ENCODE assay signal across 8 cellular contexts in genomic region chr3:97764186-97765055, GRCh38. TPM values are rescaled to one million over a fixed set of nuclear protein-coding genes. Genes with fewer than 3 reads are reported as not detected.
DNase-seq lines count a peak whose midpoint lies in the region; ATAC-seq and TF ChIP-seq lines count a peak whose summit lies in the region.

A gene with protein sequence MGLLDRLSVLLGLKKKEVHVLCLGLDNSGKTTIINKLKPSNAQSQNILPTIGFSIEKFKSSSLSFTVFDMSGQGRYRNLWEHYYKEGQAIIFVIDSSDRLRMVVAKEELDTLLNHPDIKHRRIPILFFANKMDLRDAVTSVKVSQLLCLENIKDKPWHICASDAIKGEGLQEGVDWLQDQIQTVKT (plus strand): TSS chr3:97764758. CDS start chr3:97768108, 3,350 bp downstream.

- CTCF ChIA-PET in IMR-90 (lab: Yijun Ruan, JAX) = no interaction called here

- intact Hi-C loops in IMR-90 (cut with micrococcal nuclease) = no loop called here

- no peak within 1 kb of the TSS for H2AK5ac ChIP-seq in IMR-90 (ENCODE audit: low read depth, low read length)

- H3K79me1 ChIP-seq in IMR-90 (ENCODE audit: low read depth in 1 of 2, low read length in 2 of 2) = peaks cover 9 to 23% of the 10 kb centered on the region in 2 experiments; a peak in 3 of 4 replicates

- peak within 1 kb of the TSS; percentile 96 for H3K14ac ChIP-seq in IMR-90 (replicated peaks; ENCODE audit: low read depth, low read length)

- no peak within 1 kb of the TSS for H2BK20ac ChIP-seq in IMR-90 (ENCODE audit: low read depth, low read length)

- TF ChIP-seq POLR2A in IMR-90 (IDR thresholded peaks at IDR 0.05; ENCODE audit: low read depth, low read length) = no peak
- peak; percentile 55 for TF ChIP-seq POLR2A in erythroblast (IDR thresholded peaks at IDR 0.05; ENCODE audit: low read length)

- H4K8ac ChIP-seq in IMR-90 (ENCODE audit: low read depth in 2 of 2, low read length in 2 of 2) = peak within 1 kb of the TSS; percentile 71 to 98

- H2BK120ac ChIP-seq in IMR-90 (ENCODE audit: low read depth, low read length) = peak within 1 kb of the TSS; percentile 89

- H3K9me3 ChIP-seq in IMR-90 (ENCODE audit: control insufficient read depth, insufficient read depth, low read length) (no peaks in the 10 kb centered on the region), mucosa of rectum (ENCODE audit: control insufficient read depth in 2 of 2, low read length in 2 of 2) (no peaks in the 10 kb centered on the region)

- peak; percentile 95 for ATAC-seq in GM21529 (IDR thresholded peaks at IDR 0.05; ENCODE audit: unreplicated experiment)
- ATAC-seq in IMR-90 (ENCODE audit: low read depth) = peak; percentile 97

- TF ChIP-seq CTCF in IMR-90 (conservative IDR thresholded peaks at IDR 0.05; ENCODE audit: low read depth, low read length) = no peak

- peak within 1 kb of the TSS; percentile 80 for H3K4ac ChIP-seq in IMR-90 (ENCODE audit: low read depth, low read length)

- H3K4me1 ChIP-seq in IMR-90 (ENCODE audit: control insufficient read depth, insufficient read depth, low read length) (no peaks in the 10 kb centered on the region), mucosa of rectum (ENCODE audit: control insufficient read depth in 2 of 2, insufficient read depth in 2 of 2, low read length in 2 of 2) (no peaks in the 10 kb centered on the region)

- BruUV-seq in IMR-90 (replicated peaks; lab: Mats Ljungman, UMichigan) = no TSS peak

- dilution Hi-C loops in IMR-90 (cut with HindIII; ENCODE audit: low sequenced_read_pairs, unreplicated experiment) = no loop called here

- H3K4me3 ChIP-seq in IMR-90 (ENCODE audit: insufficient read depth, low read depth, low read length) (peak within 1 kb of the TSS; percentile 65), mucosa of rectum (ENCODE audit: low read length in 2 of 2) (peak within 1 kb of the TSS; percentile 96 to 97)

- H3K4me2 ChIP-seq in IMR-90 (ENCODE audit: low read depth, low read length) = peak within 1 kb of the TSS; percentile 84

- H3K27me3 ChIP-seq in IMR-90 (ENCODE audit: control insufficient read depth, insufficient read depth, low read length) = no peaks in the 10 kb centered on the region
- H3K27me3 ChIP-seq in mucosa of rectum (ENCODE audit: control insufficient read depth in 2 of 2, insufficient read depth in 2 of 2, low read length in 2 of 2) = no peaks in the 10 kb centered on the region

- peak within 1 kb of the TSS; percentile 87 for H3K23ac ChIP-seq in IMR-90 (ENCODE audit: low read depth, low read length)

- peak within 1 kb of the TSS; percentile 23; the same call in 1 of the 2 replicates for H3K18ac ChIP-seq in IMR-90 (ENCODE audit: low read depth, low read length)

- POLR2A ChIA-PET in IMR-90 (lab: Charles Lee; ENCODE audit: unreplicated experiment) = interaction anchor here (1.0 kb wide), 1 partner anchor 13 kb away, joined by 4 read pairs; no protein-coding TSS in a partner anchor

- WGBS in IMR-90 (ENCODE audit: extremely low coverage in 2 of 2, insufficient read length in 1 of 2), 2 experiments = 1% methylated on average over 29 of the region's 52 CpGs; no CpG with 5 or more reads in 1 of the 2 experiments

- H3K9me1 ChIP-seq in IMR-90 (ENCODE audit: insufficient read depth, low read length) = no peaks in the 10 kb centered on the region

- no peaks in the 10 kb centered on the region for H4K20me1 ChIP-seq in IMR-90 (ENCODE audit: insufficient read depth, low read length)

- H3K9ac ChIP-seq in IMR-90 (ENCODE audit: low read depth, low read length) = peak within 1 kb of the TSS; percentile 72
- peak within 1 kb of the TSS; percentile 24 to 76 for H3K9ac ChIP-seq in mucosa of rectum (ENCODE audit: low read depth in 1 of 2, low read length in 2 of 2)

- DNase-seq in DMS153 treated with DMSO at 0.1 percent for 48 hours (lab: John Stamatoyannopoulos, UW; ENCODE audit: unreplicated experiment) (peak; percentile 89), IMR-90 (peak; percentile 86), OCI-M1 (lab: John Stamatoyannopoulos, UW) (peak; percentile 93), activated T-cell treated with anti-CD3 and anti-CD28 coated beads for 48 hours (ENCODE audit: low read depth) (peak; percentile 62), erythroblast (lab: John Stamatoyannopoulos, UW) (peak; percentile 82 to 87)
- DNase-seq in stimulated activated CD8-positive, alpha-beta memory T cell treated with anti-CD3 and anti-CD28 coated beads, Interleukin-4, amount 100 ng/mL, for 4 hours (ENCODE audit: low read depth in 2 of 2, low spot score in 1 of 2) = peak; percentile 50 to 51

- in situ Hi-C loops in IMR-90 (cut with MboI; ENCODE audit: low sequenced_read_pairs) = no loop called here

- H4K91ac ChIP-seq in IMR-90 (ENCODE audit: insufficient read depth, low read depth, low read length) = peak within 1 kb of the TSS; percentile 71

- no peak for TF ChIP-seq RAD21 in IMR-90 (IDR thresholded peaks at IDR 0.05; ENCODE audit: low read length)

- peak within 1 kb of the TSS; percentile 83 for H3K27ac ChIP-seq in IMR-90 (ENCODE audit: insufficient read depth, low read length)
- H3K27ac ChIP-seq in mucosa of rectum (ENCODE audit: low read depth in 2 of 2, low read length in 2 of 2) = peak within 1 kb of the TSS; percentile 26 to 69

- peak within 1 kb of the TSS; percentile 56 for H2BK5ac ChIP-seq in IMR-90 (ENCODE audit: low read depth, low read length, poor library complexity, severe bottlenecking)

- H2AFZ ChIP-seq in IMR-90 (replicated peaks; ENCODE audit: low read length, poor library complexity) = peak within 1 kb of the TSS; percentile 97

- H3K56ac ChIP-seq in IMR-90 (ENCODE audit: extremely low read depth, insufficient read depth, low read length) = peak within 1 kb of the TSS; percentile 67

- H2BK15ac ChIP-seq in IMR-90 (ENCODE audit: low read depth, low read length) = no peak within 1 kb of the TSS

- H2AK9ac ChIP-seq in IMR-90 (replicated peaks; ENCODE audit: low read depth, low read length, poor library complexity) = peak within 1 kb of the TSS; percentile 70

- peak within 1 kb of the TSS; percentile 59 for H4K5ac ChIP-seq in IMR-90 (ENCODE audit: low read depth, low read length)

- H3K36me3 ChIP-seq in IMR-90 (ENCODE audit: control insufficient read depth, insufficient read depth, low read length) (no peaks in the 10 kb centered on the region), mucosa of rectum (ENCODE audit: control insufficient read depth in 2 of 2, insufficient read depth in 2 of 2, low read length in 2 of 2) (no peaks in the 10 kb centered on the region)

TF ChIP-seq in IMR-90, 13 proteins besides CTCF, POLR2A, EP300 and RAD21:
- TF ChIP-seq CEBPB (IDR thresholded peaks at IDR 0.05; ENCODE audit: low read depth, low read length) (no peak), SMC3 (IDR thresholded peaks at IDR 0.05; ENCODE audit: low read depth, low read length) (no peak), MXI1 (IDR thresholded peaks at IDR 0.05; ENCODE audit: borderline replicate concordance, low read depth, low read length) (peak; percentile 78), MAZ (IDR thresholded peaks at IDR 0.05; ENCODE audit: borderline replicate concordance, low read depth, low read length) (peak; percentile 30; the same call in 1 of the 2 replicates)

RNA-seq across cellular contexts. Expression of the gene that starts here (rescaled TPM):
- 3.4 and 11.7 TPM in 2 replicates for total RNA-seq in IMR-90 (2012; rRNA removed)
- polyA plus RNA-seq in IMR-90 (2012; rRNA removed) = 2.1 and 3.1 TPM in 2 replicates
- polyA plus RNA-seq in IMR-90 (2012; cell fraction: cytosol; rRNA removed) = 1.2 and 1.5 TPM in 2 replicates
- 0.88 and 1.9 TPM in 2 replicates for polyA plus RNA-seq in IMR-90 (2012; cell fraction: nucleus; rRNA removed; ENCODE audit: low replicate concordance)

Comparison
In these comparisons a context has a peak if more than half of its experiments do, and no peak if none do; other contexts are left out.
1. Peak in every context shown above with its lines: DNase-seq, ATAC-seq, H3K4me3 ChIP-seq and H3K27ac ChIP-seq.